ENCODE assay signal across 17 cellular contexts in genomic region chr4:1961563-1961962, GRCh38.
"Had no signal": no experiment of that assay in that cellular context is flagged by ENCODE, and none has a peak within 500 bp of the region (broad histone marks: within the 10 kb centered on the region; RNA-seq: fewer than 3 reads in every experiment).

No MANE protein-coding gene starts in this region.

- H3K9me3 Mint-ChIP-seq: activated T-helper 2 cell treated with anti-CD3 and anti-CD28 coated beads, Interferon-gamma antibody, Interleukin-2, Interleukin-4, amounts not matched to agents 10 μg/mL and 5 μg/mL and 100 μg/mL, durations not matched to agents 14 hours and 24 hours and 36 hours; nephron; T-helper 2 cell treated with Interferon-gamma antibody and Interleukin-4, amounts not matched to agents 5 μg/mL and 100 μg/mL, for 36 hours had no signal

- ATAC-seq: gastroesophageal sphincter; right cardiac atrium; stimulated activated naive CD8-positive, alpha-beta T cell treated with anti-CD3 and anti-CD28 coated beads, Interleukin-15, amount 100 ng/mL, for 72 hours had no signal

- H3K4me1 Mint-ChIP-seq: nephron; stimulated activated naive CD8-positive, alpha-beta T cell treated with anti-CD3 and anti-CD28 coated beads, Interleukin-15, amount 100 ng/mL, for 72 hours had no signal

- H3K27ac Mint-ChIP-seq: activated naive CD8-positive, alpha-beta T cell treated with anti-CD3 and anti-CD28 coated beads for 36 hours; activated T-helper 2 cell treated with anti-CD3 and anti-CD28 coated beads, Interferon-gamma antibody, Interleukin-2, Interleukin-4, amounts not matched to agents 10 μg/mL and 5 μg/mL and 100 μg/mL, durations not matched to agents 14 hours and 24 hours and 36 hours; nephron; T-helper 2 cell treated with Interferon-gamma antibody and Interleukin-4, amounts not matched to agents 5 μg/mL and 100 μg/mL, for 36 hours had no signal

- H3K27me3 Mint-ChIP-seq: activated naive CD8-positive, alpha-beta T cell treated with anti-CD3 and anti-CD28 coated beads for 36 hours; stimulated activated naive CD8-positive, alpha-beta T cell treated with anti-CD3 and anti-CD28 coated beads, Interleukin-15, amount 100 ng/mL, for 72 hours had no signal

- H3K4me3 Mint-ChIP-seq: activated naive CD8-positive, alpha-beta T cell treated with anti-CD3 and anti-CD28 coated beads for 36 hours; endodermal cell; nephron; stimulated activated naive CD8-positive, alpha-beta T cell treated with anti-CD3 and anti-CD28 coated beads, Interleukin-15, amount 100 ng/mL, for 72 hours; T-helper 2 cell treated with Interferon-gamma antibody and Interleukin-4, amounts not matched to agents 5 μg/mL and 100 μg/mL, for 36 hours had no signal

- DNase-seq: activated CD4-positive, CD25-positive, alpha-beta regulatory T cell treated with anti-CD3 and anti-CD28 coated beads, Interleukin-2, amount 50 U/mL, for 72 hours; activated naive CD4-positive, alpha-beta T cell; activated naive CD8-positive, alpha-beta T cell treated with anti-CD3 and anti-CD28 coated beads for 36 hours; activated T-cell treated with anti-CD3 and anti-CD28 coated beads, Interleukin-2, amount 50 U/mL, for 1 hour; cerebellar nuclear complex; endodermal cell; hypothalamus; ovary; psoas muscle; right cardiac atrium; stimulated activated CD4-positive, alpha-beta T cell treated with anti-CD3 and anti-CD28 coated beads, Interleukin-1b, Interleukin-23, amount 100 ng/mL, for 48 hours; stimulated activated naive CD8-positive, alpha-beta T cell treated with anti-CD3 and anti-CD28 coated beads, Interleukin-15, amount 100 ng/mL, for 72 hours; WERI-Rb-1 had no signal
